1 cellular context compared by ENCODE assay signal in genomic region chr4:42655921-42656735, GRCh38.
TF ChIP-seq lines count a peak whose summit lies in the region.

No MANE protein-coding gene starts in this region.

TF ChIP-seq in GM23338, 12 proteins besides CTCF, POLR2A, EP300 and RAD21 (continued from another document):
- TF ChIP-seq, protein P1, sequence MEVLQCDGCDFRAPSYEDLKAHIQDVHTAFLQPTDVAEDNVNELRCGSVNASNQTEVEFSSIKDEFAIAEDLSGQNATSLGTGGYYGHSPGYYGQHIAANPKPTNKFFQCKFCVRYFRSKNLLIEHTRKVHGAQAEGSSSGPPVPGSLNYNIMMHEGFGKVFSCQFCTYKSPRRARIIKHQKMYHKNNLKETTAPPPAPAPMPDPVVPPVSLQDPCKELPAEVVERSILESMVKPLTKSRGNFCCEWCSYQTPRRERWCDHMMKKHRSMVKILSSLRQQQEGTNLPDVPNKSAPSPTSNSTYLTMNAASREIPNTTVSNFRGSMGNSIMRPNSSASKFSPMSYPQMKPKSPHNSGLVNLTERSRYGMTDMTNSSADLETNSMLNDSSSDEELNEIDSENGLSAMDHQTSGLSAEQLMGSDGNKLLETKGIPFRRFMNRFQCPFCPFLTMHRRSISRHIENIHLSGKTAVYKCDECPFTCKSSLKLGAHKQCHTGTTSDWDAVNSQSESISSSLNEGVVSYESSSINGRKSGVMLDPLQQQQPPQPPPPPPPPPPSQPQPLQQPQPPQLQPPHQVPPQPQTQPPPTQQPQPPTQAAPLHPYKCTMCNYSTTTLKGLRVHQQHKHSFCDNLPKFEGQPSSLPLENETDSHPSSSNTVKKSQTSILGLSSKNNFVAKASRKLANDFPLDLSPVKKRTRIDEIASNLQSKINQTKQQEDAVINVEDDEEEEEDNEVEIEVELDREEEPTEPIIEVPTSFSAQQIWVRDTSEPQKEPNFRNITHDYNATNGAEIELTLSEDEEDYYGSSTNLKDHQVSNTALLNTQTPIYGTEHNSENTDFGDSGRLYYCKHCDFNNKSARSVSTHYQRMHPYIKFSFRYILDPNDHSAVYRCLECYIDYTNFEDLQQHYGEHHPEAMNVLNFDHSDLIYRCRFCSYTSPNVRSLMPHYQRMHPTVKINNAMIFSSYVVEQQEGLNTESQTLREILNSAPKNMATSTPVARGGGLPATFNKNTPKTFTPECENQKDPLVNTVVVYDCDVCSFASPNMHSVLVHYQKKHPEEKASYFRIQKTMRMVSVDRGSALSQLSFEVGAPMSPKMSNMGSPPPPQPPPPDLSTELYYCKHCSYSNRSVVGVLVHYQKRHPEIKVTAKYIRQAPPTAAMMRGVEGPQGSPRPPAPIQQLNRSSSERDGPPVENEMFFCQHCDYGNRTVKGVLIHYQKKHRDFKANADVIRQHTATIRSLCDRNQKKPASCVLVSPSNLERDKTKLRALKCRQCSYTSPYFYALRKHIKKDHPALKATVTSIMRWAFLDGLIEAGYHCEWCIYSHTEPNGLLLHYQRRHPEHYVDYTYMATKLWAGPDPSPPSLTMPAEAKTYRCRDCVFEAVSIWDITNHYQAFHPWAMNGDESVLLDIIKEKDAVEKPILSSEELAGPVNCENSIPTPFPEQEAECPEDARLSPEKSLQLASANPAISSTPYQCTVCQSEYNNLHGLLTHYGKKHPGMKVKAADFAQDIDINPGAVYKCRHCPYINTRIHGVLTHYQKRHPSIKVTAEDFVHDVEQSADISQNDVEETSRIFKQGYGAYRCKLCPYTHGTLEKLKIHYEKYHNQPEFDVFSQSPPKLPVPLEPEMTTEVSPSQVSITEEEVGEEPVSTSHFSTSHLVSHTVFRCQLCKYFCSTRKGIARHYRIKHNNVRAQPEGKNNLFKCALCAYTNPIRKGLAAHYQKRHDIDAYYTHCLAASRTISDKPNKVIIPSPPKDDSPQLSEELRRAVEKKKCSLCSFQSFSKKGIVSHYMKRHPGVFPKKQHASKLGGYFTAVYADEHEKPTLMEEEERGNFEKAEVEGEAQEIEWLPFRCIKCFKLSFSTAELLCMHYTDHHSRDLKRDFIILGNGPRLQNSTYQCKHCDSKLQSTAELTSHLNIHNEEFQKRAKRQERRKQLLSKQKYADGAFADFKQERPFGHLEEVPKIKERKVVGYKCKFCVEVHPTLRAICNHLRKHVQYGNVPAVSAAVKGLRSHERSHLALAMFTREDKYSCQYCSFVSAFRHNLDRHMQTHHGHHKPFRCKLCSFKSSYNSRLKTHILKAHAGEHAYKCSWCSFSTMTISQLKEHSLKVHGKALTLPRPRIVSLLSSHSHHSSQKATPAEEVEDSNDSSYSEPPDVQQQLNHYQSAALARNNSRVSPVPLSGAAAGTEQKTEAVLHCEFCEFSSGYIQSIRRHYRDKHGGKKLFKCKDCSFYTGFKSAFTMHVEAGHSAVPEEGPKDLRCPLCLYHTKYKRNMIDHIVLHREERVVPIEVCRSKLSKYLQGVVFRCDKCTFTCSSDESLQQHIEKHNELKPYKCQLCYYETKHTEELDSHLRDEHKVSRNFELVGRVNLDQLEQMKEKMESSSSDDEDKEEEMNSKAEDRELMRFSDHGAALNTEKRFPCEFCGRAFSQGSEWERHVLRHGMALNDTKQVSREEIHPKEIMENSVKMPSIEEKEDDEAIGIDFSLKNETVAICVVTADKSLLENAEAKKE (CRISPR knock-in tag; IDR thresholded peaks at IDR 0.05), result no peak
- TF ChIP-seq ZNF331 (CRISPR knock-in tag; IDR thresholded peaks at IDR 0.05; ENCODE audit: low read depth) (no peak), JUNB (IDR thresholded peaks at IDR 0.05; ENCODE audit: unreplicated experiment) (no peak), EZH2 (IDR thresholded peaks at IDR 0.05; ENCODE audit: low read depth, unreplicated experiment) (no peak), STAT1 (IDR thresholded peaks at IDR 0.05; ENCODE audit: unreplicated experiment) (no peak), ZNF114 (CRISPR knock-in tag; IDR thresholded peaks at IDR 0.05) (no peak), REST (IDR thresholded peaks at IDR 0.05; ENCODE audit: unreplicated experiment) (no peak)
